8 cellular contexts compared by ENCODE assay signal in genomic region chr14:103057372-103058208, GRCh38. TPM values are rescaled to one million over a fixed set of nuclear protein-coding genes. Genes with fewer than 3 reads are reported as not detected.
A peak's percentile ranks its signal among the peaks of the same experiment; 100 is the strongest.
DNase-seq lines count a peak whose midpoint lies in the region; ATAC-seq lines count a peak whose summit lies in the region.

A gene with protein sequence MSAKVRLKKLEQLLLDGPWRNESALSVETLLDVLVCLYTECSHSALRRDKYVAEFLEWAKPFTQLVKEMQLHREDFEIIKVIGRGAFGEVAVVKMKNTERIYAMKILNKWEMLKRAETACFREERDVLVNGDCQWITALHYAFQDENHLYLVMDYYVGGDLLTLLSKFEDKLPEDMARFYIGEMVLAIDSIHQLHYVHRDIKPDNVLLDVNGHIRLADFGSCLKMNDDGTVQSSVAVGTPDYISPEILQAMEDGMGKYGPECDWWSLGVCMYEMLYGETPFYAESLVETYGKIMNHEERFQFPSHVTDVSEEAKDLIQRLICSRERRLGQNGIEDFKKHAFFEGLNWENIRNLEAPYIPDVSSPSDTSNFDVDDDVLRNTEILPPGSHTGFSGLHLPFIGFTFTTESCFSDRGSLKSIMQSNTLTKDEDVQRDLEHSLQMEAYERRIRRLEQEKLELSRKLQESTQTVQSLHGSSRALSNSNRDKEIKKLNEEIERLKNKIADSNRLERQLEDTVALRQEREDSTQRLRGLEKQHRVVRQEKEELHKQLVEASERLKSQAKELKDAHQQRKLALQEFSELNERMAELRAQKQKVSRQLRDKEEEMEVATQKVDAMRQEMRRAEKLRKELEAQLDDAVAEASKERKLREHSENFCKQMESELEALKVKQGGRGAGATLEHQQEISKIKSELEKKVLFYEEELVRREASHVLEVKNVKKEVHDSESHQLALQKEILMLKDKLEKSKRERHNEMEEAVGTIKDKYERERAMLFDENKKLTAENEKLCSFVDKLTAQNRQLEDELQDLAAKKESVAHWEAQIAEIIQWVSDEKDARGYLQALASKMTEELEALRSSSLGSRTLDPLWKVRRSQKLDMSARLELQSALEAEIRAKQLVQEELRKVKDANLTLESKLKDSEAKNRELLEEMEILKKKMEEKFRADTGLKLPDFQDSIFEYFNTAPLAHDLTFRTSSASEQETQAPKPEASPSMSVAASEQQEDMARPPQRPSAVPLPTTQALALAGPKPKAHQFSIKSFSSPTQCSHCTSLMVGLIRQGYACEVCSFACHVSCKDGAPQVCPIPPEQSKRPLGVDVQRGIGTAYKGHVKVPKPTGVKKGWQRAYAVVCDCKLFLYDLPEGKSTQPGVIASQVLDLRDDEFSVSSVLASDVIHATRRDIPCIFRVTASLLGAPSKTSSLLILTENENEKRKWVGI (N-terminal part only) (minus strand): TSS chr14:103057549. CDS start chr14:103057173, 376 bp downstream.

- peaks cover 52% of the 10 kb centered on the region for H3K27me3 Mint-ChIP-seq in activated CD4-positive, alpha-beta T cell treated with anti-CD3 and anti-CD28 coated beads, Interleukin-2, amount 10 ng/mL, durations not matched to agents 7 days and 5 days

- H3K9me3 Mint-ChIP-seq in activated CD4-positive, alpha-beta T cell treated with anti-CD3 and anti-CD28 coated beads, Interleukin-2, amount 10 ng/mL, durations not matched to agents 7 days and 5 days: no peaks in the 10 kb centered on the region

- peak within 1 kb of the TSS; percentile 61 for H3K4me3 Mint-ChIP-seq in activated CD4-positive, alpha-beta T cell treated with anti-CD3 and anti-CD28 coated beads, Interleukin-2, amount 10 ng/mL, durations not matched to agents 7 days and 5 days

- ATAC-seq in GM18858 (IDR thresholded peaks at IDR 0.05; ENCODE audit: unreplicated experiment) (peak; percentile 46), HG03095 (IDR thresholded peaks at IDR 0.05; ENCODE audit: unreplicated experiment) (peak; percentile 71), left lobe of liver (peak; percentile 85)

- POLR2A ChIA-PET in activated CD4-positive, alpha-beta T cell treated with anti-CD3 and anti-CD28 coated beads, Interleukin-2, amount 10 ng/mL, durations not matched to agents 7 days and 5 days (lab: Charles Lee): no interaction called here

- CTCF ChIA-PET in activated CD4-positive, alpha-beta T cell treated with anti-CD3 and anti-CD28 coated beads, Interleukin-2, amount 10 ng/mL, durations not matched to agents 7 days and 5 days (lab: Charles Lee): interaction anchor here (0.8 kb wide), 1 partner anchor 8 kb away, joined by 3 read pairs; no protein-coding TSS in a partner anchor

- DNase-seq in 8988T (peak; percentile 80), NCI-H2227 treated with DMSO at 0.1 percent for 48 hours (lab: John Stamatoyannopoulos, UW) (peak; percentile 86), dermis microvascular lymphatic vessel endothelial cell (ENCODE audit: low read depth in 2 of 2) (peak; percentile 71 to 94), left lobe of liver (ENCODE audit: low spot score) (peak; percentile 94)
- DNase-seq in activated CD4-positive, alpha-beta T cell treated with anti-CD3 and anti-CD28 coated beads, Interleukin-2, amount 10 ng/mL, durations not matched to agents 7 days and 5 days: peak; percentile 31
- DNase-seq in stimulated activated CD4-positive, alpha-beta T cell treated with anti-CD3 and anti-CD28 coated beads, Interleukin-1b, Interleukin-23, amount 100 ng/mL, for 4 hours (ENCODE audit: low read depth in 2 of 2): peak; percentile 28 to 53

- no peak within 1 kb of the TSS for H3K27ac Mint-ChIP-seq in activated CD4-positive, alpha-beta T cell treated with anti-CD3 and anti-CD28 coated beads, Interleukin-2, amount 10 ng/mL, durations not matched to agents 7 days and 5 days

- H3K36me3 Mint-ChIP-seq in activated CD4-positive, alpha-beta T cell treated with anti-CD3 and anti-CD28 coated beads, Interleukin-2, amount 10 ng/mL, durations not matched to agents 7 days and 5 days (ENCODE audit: low read depth): no peaks in the 10 kb centered on the region

- no peaks in the 10 kb centered on the region for H3K4me1 Mint-ChIP-seq in activated CD4-positive, alpha-beta T cell treated with anti-CD3 and anti-CD28 coated beads, Interleukin-2, amount 10 ng/mL, durations not matched to agents 7 days and 5 days

RNA-seq across cellular contexts. Expression of the gene that starts here (rescaled TPM):
- 1 to 10 TPM in 1 of 2 experiments, under 1 TPM in 1; 0.81 to 1.1 TPM for total RNA-seq in activated CD4-positive, alpha-beta T cell treated with anti-CD3 and anti-CD28 coated beads, Interleukin-2, amount 10 ng/mL, durations not matched to agents 7 days and 5 days
- total RNA-seq in dermis microvascular lymphatic vessel endothelial cell: 89.3 and 127 TPM in 2 replicates
- 45.0 TPM for total RNA-seq in left lobe of liver

Comparison
In these comparisons a context has a peak if more than half of its experiments do, and no peak if none do; other contexts are left out.
1. Peak in every context shown above with its lines: DNase-seq and ATAC-seq.
2. RNA of the gene that starts here (total RNA-seq): 89.3 to 127 TPM in dermis microvascular lymphatic vessel endothelial cell and 45.0 TPM in left lobe of liver (single experiment); 0.81 to 1.1 TPM in activated CD4-positive, alpha-beta T cell treated with anti-CD3 and anti-CD28 coated beads, Interleukin-2, amount 10 ng/mL, durations not matched to agents 7 days and 5 days; every median in the first group is over 10 times any median in the second.
3. DNase-seq: peak in every context shown above with its lines; median percentile 94 in left lobe of liver; 86 in NCI-H2227 treated with DMSO at 0.1 percent for 48 hours; 82 in dermis microvascular lymphatic vessel endothelial cell; 80 in 8988T; 40 in stimulated activated CD4-positive, alpha-beta T cell treated with anti-CD3 and anti-CD28 coated beads, Interleukin-1b, Interleukin-23, amount 100 ng/mL, for 4 hours; 31 in activated CD4-positive, alpha-beta T cell treated with anti-CD3 and anti-CD28 coated beads, Interleukin-2, amount 10 ng/mL, durations not matched to agents 7 days and 5 days.